14 cellular contexts compared by ENCODE assay signal in genomic region chr16:79776243-79776884, GRCh38.
DNase-seq lines count a peak whose midpoint lies in the region; ATAC-seq and TF ChIP-seq lines count a peak whose summit lies in the region.
"Had no signal": no experiment of that assay in that cellular context is flagged by ENCODE, and none has a peak within 500 bp of the region (broad histone marks: within the 10 kb centered on the region; RNA-seq: fewer than 3 reads in every experiment).

No MANE protein-coding gene starts in this region.

- H3K4me1 Mint-ChIP-seq in T-helper 17 cell (no peaks in the 10 kb centered on the region), osteocyte (ENCODE audit: unreplicated experiment) (peaks cover 9% of the 10 kb centered on the region)
- no peaks in the 10 kb centered on the region for H3K4me1 Mint-ChIP-seq in CD8-positive, alpha-beta T cell (ENCODE audit: low read depth)
- H3K4me1 Mint-ChIP-seq: memory B cell, T-cell had no signal

- H3K27me3 ChIP-seq in gastroesophageal sphincter: no peaks in the 10 kb centered on the region
- peaks cover 46% of the 10 kb centered on the region for H3K27me3 ChIP-seq in PC-9 (ENCODE audit: insufficient read depth, low read depth)
- H3K27me3 ChIP-seq in CD8-positive, alpha-beta T cell (ENCODE audit: insufficient read depth, low read length): no peaks in the 10 kb centered on the region

- DNase-seq in Ammon's horn (ENCODE audit: low spot score) (peak; percentile 34), T-helper 17 cell (no peak), osteocyte (ENCODE audit: extremely low spot score, unreplicated experiment) (no peak), PC-9 (no peak)
- DNase-seq in CD8-positive, alpha-beta T cell: no peak
- DNase-seq: activated T-cell treated with anti-CD3 and anti-CD28 coated beads, Interleukin-2, amount 50 U/mL, for 24 hours; CD4-positive, alpha-beta T cell; NCI-H2171; T-cell had no signal

- BruUV-seq in PC-9 (replicated peaks; lab: Mats Ljungman, UMichigan): no TSS peak

- peak in 2 of 4 experiments; percentile 30 to 34 for TF ChIP-seq CTCF in gastroesophageal sphincter (IDR thresholded peaks at IDR 0.05)
- TF ChIP-seq CTCF in osteocyte (IDR thresholded peaks at IDR 0.05): peak; percentile 39
- TF ChIP-seq CTCF in PC-9 (conservative IDR thresholded peaks at IDR 0.05): no peak
- no peak for TF ChIP-seq CTCF in CD8-positive, alpha-beta T cell (IDR thresholded peaks at IDR 0.05)

- H3K27ac ChIP-seq in gastroesophageal sphincter (no peak overlapping the region), PC-9 (no peak overlapping the region)
- no peak overlapping the region for H3K27ac ChIP-seq in CD8-positive, alpha-beta T cell (ENCODE audit: low read depth, low read length)

- no peak for TF ChIP-seq EP300 in gastroesophageal sphincter (IDR thresholded peaks at IDR 0.05)

- POLR2A ChIA-PET in PC-9 (lab: Charles Lee; ENCODE audit: unreplicated experiment): no interaction called here
- POLR2A ChIA-PET in CD8-positive, alpha-beta T cell (lab: Charles Lee): no interaction called here

- H3F3A ChIP-seq in PC-9 (ENCODE audit: insufficient read depth, low read depth): no peaks in the 10 kb centered on the region

- no peaks in the 10 kb centered on the region for H3K9me3 ChIP-seq in T-helper 17 cell (ENCODE audit: control insufficient read depth, low read length, poor library complexity, severe bottlenecking)
- no peaks in the 10 kb centered on the region for H3K9me3 ChIP-seq in gastroesophageal sphincter
- H3K9me3 ChIP-seq in PC-9 (ENCODE audit: insufficient read depth, low read depth): no peaks in the 10 kb centered on the region
- H3K9me3 ChIP-seq in CD8-positive, alpha-beta T cell (ENCODE audit: low read length): no peaks in the 10 kb centered on the region

- no peaks in the 10 kb centered on the region for H3K79me2 ChIP-seq in PC-9 (ENCODE audit: low read depth)

- CTCF ChIA-PET in PC-9 (lab: Charles Lee): no interaction called here
- CTCF ChIA-PET in CD8-positive, alpha-beta T cell (lab: Charles Lee): no interaction called here

- H3K4me3 ChIP-seq in gastroesophageal sphincter: no peak overlapping the region
- H3K4me3 ChIP-seq in PC-9: no peak overlapping the region
- no peak overlapping the region for H3K4me3 ChIP-seq in CD8-positive, alpha-beta T cell (ENCODE audit: low read depth, low read length)

- H3K4me3 Mint-ChIP-seq in T-helper 17 cell (peak overlapping the region; percentile 25), osteocyte (ENCODE audit: unreplicated experiment) (no peak overlapping the region)
- H3K4me3 Mint-ChIP-seq in CD8-positive, alpha-beta T cell: no peak overlapping the region
- H3K4me3 Mint-ChIP-seq: activated T-cell treated with anti-CD3 and anti-CD28 coated beads, Interleukin-2, amount 50 U/mL, for 24 hours; CD4-positive, alpha-beta T cell; dendritic cell treated with granulocyte-macrophage colony-stimulating factor and Interleukin-4, amounts not matched to agents 40 ng/mL and 50 ng/mL, for 4 days; memory B cell; T-cell had no signal

- WGBS in gastroesophageal sphincter (ENCODE audit: low coverage in 1 of 2), 2 donors: 54 to 55% methylated on average over 4 of the region's 4 CpGs

- no peak overlapping the region for H2AFZ ChIP-seq in PC-9

- ATAC-seq in T-helper 17 cell (no peak), gastroesophageal sphincter (peak; percentile 89), GM21367 (IDR thresholded peaks at IDR 0.05; ENCODE audit: unreplicated experiment) (no peak), HG03565 (IDR thresholded peaks at IDR 0.05; ENCODE audit: unreplicated experiment) (no peak)
- no peak for ATAC-seq in CD8-positive, alpha-beta T cell
- ATAC-seq: T-cell had no signal

- no peaks in the 10 kb centered on the region for H3K36me3 ChIP-seq in gastroesophageal sphincter
- no peaks in the 10 kb centered on the region for H3K36me3 ChIP-seq in PC-9 (ENCODE audit: low read depth)
- no peaks in the 10 kb centered on the region for H3K36me3 ChIP-seq in CD8-positive, alpha-beta T cell (ENCODE audit: insufficient read depth, low read length)

- no peak for TF ChIP-seq POLR2A in gastroesophageal sphincter (IDR thresholded peaks at IDR 0.05)

- no peaks in the 10 kb centered on the region for H3K9me2 ChIP-seq in PC-9 (ENCODE audit: insufficient read depth)

- no peaks in the 10 kb centered on the region for H4K20me1 ChIP-seq in PC-9 (ENCODE audit: insufficient read depth)

- H3K27ac Mint-ChIP-seq in T-helper 17 cell (no peak overlapping the region), osteocyte (ENCODE audit: unreplicated experiment) (peak overlapping the region; percentile 6)
- H3K27ac Mint-ChIP-seq in CD8-positive, alpha-beta T cell: no peak overlapping the region
- H3K27ac Mint-ChIP-seq: activated T-cell treated with anti-CD3 and anti-CD28 coated beads, Interleukin-2, amount 50 U/mL, for 24 hours; CD4-positive, alpha-beta T cell; dendritic cell treated with granulocyte-macrophage colony-stimulating factor and Interleukin-4, amounts not matched to agents 40 ng/mL and 50 ng/mL, for 4 days; memory B cell; T-cell had no signal

- peaks cover 2% of the 10 kb centered on the region for H3K36me3 Mint-ChIP-seq in T-helper 17 cell (ENCODE audit: low read depth)
- no peaks in the 10 kb centered on the region for H3K36me3 Mint-ChIP-seq in osteocyte (ENCODE audit: unreplicated experiment)
- no peaks in the 10 kb centered on the region for H3K36me3 Mint-ChIP-seq in CD8-positive, alpha-beta T cell
- H3K36me3 Mint-ChIP-seq: memory B cell, T-cell had no signal

- H3K9me3 Mint-ChIP-seq in osteocyte (ENCODE audit: unreplicated experiment): no peaks in the 10 kb centered on the region
- no peaks in the 10 kb centered on the region for H3K9me3 Mint-ChIP-seq in CD8-positive, alpha-beta T cell
- H3K9me3 Mint-ChIP-seq: activated T-cell treated with anti-CD3 and anti-CD28 coated beads, Interleukin-2, amount 50 U/mL, for 24 hours; CD4-positive, alpha-beta T cell; dendritic cell treated with granulocyte-macrophage colony-stimulating factor and Interleukin-4, amounts not matched to agents 40 ng/mL and 50 ng/mL, for 4 days; memory B cell; T-cell had no signal

- H3K27me3 Mint-ChIP-seq in T-helper 17 cell (peaks cover 38% of the 10 kb centered on the region), osteocyte (ENCODE audit: unreplicated experiment) (no peaks in the 10 kb centered on the region)
- peaks cover 7% of the 10 kb centered on the region for H3K27me3 Mint-ChIP-seq in CD8-positive, alpha-beta T cell (ENCODE audit: low read depth)
- H3K27me3 Mint-ChIP-seq: dendritic cell treated with granulocyte-macrophage colony-stimulating factor and Interleukin-4, amounts not matched to agents 40 ng/mL and 50 ng/mL, for 4 days had no signal

- H3K4me2 ChIP-seq in PC-9: no peak overlapping the region

- intact Hi-C loops in PC-9 (cut with micrococcal nuclease; ENCODE audit: unreplicated experiment): no loop called here
- intact Hi-C loops in CD8-positive, alpha-beta T cell (cut with DNase I, micrococcal nuclease): no loop called here

- H3K4me1 ChIP-seq in gastroesophageal sphincter (no peaks in the 10 kb centered on the region), PC-9 (replicated peaks; ENCODE audit: insufficient read depth) (no peaks in the 10 kb centered on the region)
- no peaks in the 10 kb centered on the region for H3K4me1 ChIP-seq in CD8-positive, alpha-beta T cell (ENCODE audit: insufficient read depth, low read length)
